ENCODE assay signal across 1 cellular context in the genomic region with DNA sequence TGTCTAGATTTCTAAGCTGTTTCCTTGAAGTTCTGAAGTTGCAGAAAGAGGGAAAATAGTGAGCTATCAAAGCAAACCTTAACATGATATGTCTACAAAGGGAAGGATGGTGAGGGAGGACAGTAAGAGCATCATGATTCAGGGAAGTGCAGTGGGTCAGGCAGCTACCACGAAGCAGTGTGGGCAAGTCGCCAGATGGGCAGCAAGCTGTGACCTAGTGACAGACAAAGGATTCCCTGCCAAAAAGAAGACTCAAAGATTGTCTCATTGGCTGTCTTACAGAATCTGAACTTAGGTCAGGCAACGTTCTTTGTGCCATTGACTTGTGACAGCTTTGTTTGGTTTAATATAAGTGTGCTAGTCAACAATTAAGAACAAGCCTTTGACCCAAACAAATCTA.
TF ChIP-seq lines count a peak whose summit lies in the region.

No MANE protein-coding gene starts in this region.

TF ChIP-seq in SK-N-SH, 30 proteins besides CTCF, POLR2A, EP300 and RAD21 (continued from another document):
- TF ChIP-seq FOSL2 (IDR thresholded peaks at IDR 0.05; ENCODE audit: borderline replicate concordance, low read depth) (no peak), NFIC (IDR thresholded peaks at IDR 0.05; ENCODE audit: borderline replicate concordance) (no peak), FOXJ3 (CRISPR knock-in tag; IDR thresholded peaks at IDR 0.05) (no peak), CHD2 (IDR thresholded peaks at IDR 0.05; ENCODE audit: low read length, partially characterized antibody) (no peak)
- TF ChIP-seq, protein P1, sequence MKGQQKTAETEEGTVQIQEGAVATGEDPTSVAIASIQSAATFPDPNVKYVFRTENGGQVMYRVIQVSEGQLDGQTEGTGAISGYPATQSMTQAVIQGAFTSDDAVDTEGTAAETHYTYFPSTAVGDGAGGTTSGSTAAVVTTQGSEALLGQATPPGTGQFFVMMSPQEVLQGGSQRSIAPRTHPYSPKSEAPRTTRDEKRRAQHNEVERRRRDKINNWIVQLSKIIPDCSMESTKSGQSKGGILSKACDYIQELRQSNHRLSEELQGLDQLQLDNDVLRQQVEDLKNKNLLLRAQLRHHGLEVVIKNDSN (IDR thresholded peaks at IDR 0.05; ENCODE audit: borderline replicate concordance, low read depth) = no peak
- TF ChIP-seq, protein P2, sequence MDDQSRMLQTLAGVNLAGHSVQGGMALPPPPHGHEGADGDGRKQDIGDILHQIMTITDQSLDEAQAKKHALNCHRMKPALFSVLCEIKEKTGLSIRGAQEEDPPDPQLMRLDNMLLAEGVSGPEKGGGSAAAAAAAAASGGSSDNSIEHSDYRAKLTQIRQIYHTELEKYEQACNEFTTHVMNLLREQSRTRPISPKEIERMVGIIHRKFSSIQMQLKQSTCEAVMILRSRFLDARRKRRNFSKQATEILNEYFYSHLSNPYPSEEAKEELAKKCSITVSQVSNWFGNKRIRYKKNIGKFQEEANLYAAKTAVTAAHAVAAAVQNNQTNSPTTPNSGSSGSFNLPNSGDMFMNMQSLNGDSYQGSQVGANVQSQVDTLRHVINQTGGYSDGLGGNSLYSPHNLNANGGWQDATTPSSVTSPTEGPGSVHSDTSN (IDR thresholded peaks at IDR 0.05) = no peak
